Comparison of ENCODE assay signal across 22 cellular contexts in the genomic region with DNA sequence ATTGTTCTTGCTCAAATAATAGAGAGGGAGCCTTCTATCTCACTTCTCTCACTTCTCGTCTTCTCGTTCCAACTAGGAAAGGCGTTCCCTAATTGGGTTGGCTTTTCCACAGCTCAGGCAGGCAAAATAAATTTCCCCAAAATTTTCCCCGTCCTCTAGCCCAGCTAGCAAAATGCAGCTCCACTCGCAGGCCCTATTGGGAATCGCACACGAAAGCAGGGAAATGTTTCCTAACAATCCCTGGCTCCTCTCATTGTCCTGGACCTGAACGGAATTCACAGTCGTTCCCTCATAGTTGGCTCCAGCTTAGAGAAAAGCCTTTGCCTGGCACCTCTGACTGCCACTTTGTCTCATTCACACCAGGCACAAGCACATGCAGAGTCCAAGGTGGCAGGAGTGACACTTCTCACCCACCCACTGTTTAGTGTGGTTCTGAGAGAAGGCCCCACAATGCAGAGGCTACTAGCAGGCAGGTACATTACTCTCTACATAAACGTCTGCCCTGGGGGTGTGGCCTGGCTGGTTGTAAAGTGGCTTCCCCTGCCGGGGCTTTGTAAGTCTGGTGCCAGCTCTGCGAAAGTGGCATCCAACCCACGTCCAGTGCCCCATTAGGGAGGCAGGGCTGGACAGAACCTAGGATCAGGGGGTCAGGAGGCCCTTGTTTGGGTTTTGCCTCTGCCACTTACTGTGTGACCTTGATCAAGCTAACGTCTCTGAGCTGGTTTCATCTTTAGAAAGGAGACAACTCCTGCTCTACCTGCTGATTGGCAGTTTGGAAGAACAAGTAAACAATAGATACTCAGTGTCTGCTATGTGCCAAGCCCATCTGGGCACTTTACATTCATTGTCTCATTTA. TPM values are rescaled to one million over a fixed set of nuclear protein-coding genes. Genes with fewer than 3 reads are reported as not detected.
"Had no signal": no experiment of that assay in that cellular context is flagged by ENCODE, and none has a peak within 500 bp of the region (broad histone marks: within the 10 kb centered on the region; RNA-seq: fewer than 3 reads in every experiment).

No MANE protein-coding gene starts in this region.

- H3K9me3 Mint-ChIP-seq: activated B cell treated with CpG ODN at 0.5 μM for 24 hours; activated naive CD4-positive, alpha-beta T cell treated with anti-CD3 and anti-CD28 coated beads, Interleukin-2, amount 10 ng/mL, durations not matched to agents 7 days and 5 days; activated T-cell treated with anti-CD3 and anti-CD28 coated beads, Interleukin-2, amount 50 U/mL, for 4 hours; stimulated activated effector memory CD8-positive, alpha-beta T cell treated with anti-CD3 and anti-CD28 coated beads, Interleukin-12 subunit alpha, Interleukin-12 subunit beta, amount 100 ng/mL, for 72 hours; T-helper 2 cell treated with Interferon-gamma antibody and Interleukin-4, amounts not matched to agents 5 μg/mL and 100 μg/mL, for 36 hours had no signal

- H3K27me3 ChIP-seq: ascending aorta, pancreas, sigmoid colon, stomach had no signal

- DNase-seq: activated B cell treated with CpG ODN at 0.5 μM for 24 hours; activated CD4-positive, alpha-beta T cell treated with anti-CD3 and anti-CD28 coated beads, Interleukin-2, amount 50 U/mL, for 1 hour; activated CD8-positive, alpha-beta memory T cell treated with anti-CD3 and anti-CD28 coated beads, Interleukin-2, amount 50 U/mL, for 4 hours; activated naive CD4-positive, alpha-beta T cell treated with anti-CD3 and anti-CD28 coated beads, Interleukin-2, amount 10 ng/mL, durations not matched to agents 7 days and 5 days; activated T-cell treated with anti-CD3 and anti-CD28 coated beads, Interleukin-2, amount 50 U/mL, for 4 hours; cerebellar nuclear complex; cortex of kidney; left cardiac atrium; mammary epithelial cell; naive thymus-derived CD4-positive, alpha-beta T cell; pancreas; sigmoid colon; stimulated activated CD4-positive, alpha-beta T cell treated with anti-CD3 and anti-CD28 coated beads, Interleukin-4, amount 100 ng/mL, for 24 hours; stomach; trophoblast cell had no signal

- H3K27me3 Mint-ChIP-seq: activated B cell treated with CpG ODN at 0.5 μM for 24 hours had no signal

- H3K9me3 ChIP-seq: ascending aorta, pancreas, sigmoid colon, stomach had no signal

- H3K27ac Mint-ChIP-seq: activated B cell treated with CpG ODN at 0.5 μM for 24 hours; activated naive CD4-positive, alpha-beta T cell treated with anti-CD3 and anti-CD28 coated beads, Interleukin-2, amount 10 ng/mL, durations not matched to agents 7 days and 5 days; stimulated activated effector memory CD8-positive, alpha-beta T cell treated with anti-CD3 and anti-CD28 coated beads, Interleukin-12 subunit alpha, Interleukin-12 subunit beta, amount 100 ng/mL, for 72 hours; T-helper 2 cell treated with Interferon-gamma antibody and Interleukin-4, amounts not matched to agents 5 μg/mL and 100 μg/mL, for 36 hours had no signal

- H3K4me1 ChIP-seq: ascending aorta, sigmoid colon, stomach had no signal

- H3K4me3 Mint-ChIP-seq: activated B cell treated with CpG ODN at 0.5 μM for 24 hours; activated naive CD4-positive, alpha-beta T cell treated with anti-CD3 and anti-CD28 coated beads, Interleukin-2, amount 10 ng/mL, durations not matched to agents 7 days and 5 days; activated T-cell treated with anti-CD3 and anti-CD28 coated beads, Interleukin-2, amount 50 U/mL, for 4 hours; naive thymus-derived CD4-positive, alpha-beta T cell; stimulated activated effector memory CD8-positive, alpha-beta T cell treated with anti-CD3 and anti-CD28 coated beads, Interleukin-12 subunit alpha, Interleukin-12 subunit beta, amount 100 ng/mL, for 72 hours; T-helper 2 cell treated with Interferon-gamma antibody and Interleukin-4, amounts not matched to agents 5 μg/mL and 100 μg/mL, for 36 hours had no signal

- ATAC-seq: activated T-cell treated with anti-CD3 and anti-CD28 coated beads, Interleukin-2, amount 50 U/mL, for 4 hours; naive thymus-derived CD4-positive, alpha-beta T cell; pancreas; stimulated activated effector memory CD8-positive, alpha-beta T cell treated with anti-CD3 and anti-CD28 coated beads, Interleukin-12 subunit alpha, Interleukin-12 subunit beta, amount 100 ng/mL, for 72 hours had no signal

- H3K4me1 Mint-ChIP-seq: activated B cell treated with CpG ODN at 0.5 μM for 24 hours; stimulated activated effector memory CD8-positive, alpha-beta T cell treated with anti-CD3 and anti-CD28 coated beads, Interleukin-12 subunit alpha, Interleukin-12 subunit beta, amount 100 ng/mL, for 72 hours had no signal

- H3K36me3 Mint-ChIP-seq: activated naive CD4-positive, alpha-beta T cell treated with anti-CD3 and anti-CD28 coated beads, Interleukin-2, amount 10 ng/mL, durations not matched to agents 7 days and 5 days; naive thymus-derived CD4-positive, alpha-beta T cell; stimulated activated effector memory CD8-positive, alpha-beta T cell treated with anti-CD3 and anti-CD28 coated beads, Interleukin-12 subunit alpha, Interleukin-12 subunit beta, amount 100 ng/mL, for 72 hours had no signal

- H3K36me3 ChIP-seq: ascending aorta, pancreas, sigmoid colon, stomach had no signal

- H3K27ac ChIP-seq: ascending aorta, pancreas, sigmoid colon, stomach had no signal

- H3K4me3 ChIP-seq: ascending aorta, pancreas, sigmoid colon, stomach had no signal

RNA-seq across cellular contexts. Expression of gene SERPINA10, which starts 4.2 kb away (rescaled TPM):
- total RNA-seq: activated B cell treated with CpG ODN at 0.5 μM for 24 hours; activated T-cell treated with anti-CD3 and anti-CD28 coated beads, Interleukin-2, amount 50 U/mL, for 4 hours; ascending aorta; frontal cortex; left cardiac atrium; mammary epithelial cell; mononuclear cell; naive thymus-derived CD4-positive, alpha-beta T cell; pulmonary artery endothelial cell; sigmoid colon; stomach; temporal lobe had no signal

RNA-seq across cellular contexts. Expression of gene SERPINA6, which starts 34.3 kb away (rescaled TPM):
- total RNA-seq: activated B cell treated with CpG ODN at 0.5 μM for 24 hours; activated T-cell treated with anti-CD3 and anti-CD28 coated beads, Interleukin-2, amount 50 U/mL, for 4 hours; ascending aorta; frontal cortex; left cardiac atrium; mammary epithelial cell; mononuclear cell; naive thymus-derived CD4-positive, alpha-beta T cell; pulmonary artery endothelial cell; sigmoid colon; stomach; temporal lobe had no signal
